In the genomic region with DNA sequence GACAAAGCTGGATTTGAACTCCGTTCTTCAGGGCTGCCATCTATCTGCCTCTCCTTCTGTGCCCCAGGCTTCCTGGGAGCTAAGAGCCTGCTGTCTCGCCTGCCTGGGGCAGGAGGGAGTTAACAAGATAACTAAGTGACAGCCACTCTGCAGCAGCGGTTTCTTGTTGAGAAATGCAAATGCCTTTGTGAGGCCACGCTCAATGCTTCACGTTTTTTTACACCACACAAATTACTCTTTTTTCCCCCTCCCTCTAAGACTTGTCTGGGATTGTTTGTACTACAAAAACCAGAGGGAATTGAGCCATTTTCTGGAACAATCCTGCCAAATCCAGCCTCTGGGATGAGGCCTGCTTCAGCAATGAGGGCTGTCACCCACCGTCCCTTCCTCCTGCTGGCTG, we compare ENCODE assay signal across 1 cellular context.
TF ChIP-seq lines count a peak whose summit lies in the region.

No MANE protein-coding gene starts in this region.

TF ChIP-seq in HCT116, 20 proteins besides CTCF, POLR2A, EP300 and RAD21 (continued from another document):
- TF ChIP-seq, protein P1, sequence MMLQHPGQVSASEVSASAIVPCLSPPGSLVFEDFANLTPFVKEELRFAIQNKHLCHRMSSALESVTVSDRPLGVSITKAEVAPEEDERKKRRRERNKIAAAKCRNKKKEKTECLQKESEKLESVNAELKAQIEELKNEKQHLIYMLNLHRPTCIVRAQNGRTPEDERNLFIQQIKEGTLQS (IDR thresholded peaks at IDR 0.05): no peak
- TF ChIP-seq SRF (IDR thresholded peaks at IDR 0.05; ENCODE audit: low read depth) (no peak), ZFX (IDR thresholded peaks at IDR 0.05) (no peak), EZH2 (IDR thresholded peaks at IDR 0.05) (no peak), POLR2AphosphoS5 (IDR thresholded peaks at IDR 0.05; ENCODE audit: low read depth, low read length) (no peak), ELF1 (IDR thresholded peaks at IDR 0.05; ENCODE audit: borderline replicate concordance, low read depth) (no peak), EGR1 (IDR thresholded peaks at IDR 0.05; ENCODE audit: low read depth) (no peak), SP1 (IDR thresholded peaks at IDR 0.05; ENCODE audit: low read depth) (no peak), TCF7L2 (IDR thresholded peaks at IDR 0.05; ENCODE audit: borderline replicate concordance, extremely low read depth, insufficient read depth, insufficient read length) (no peak), FOSL1 (IDR thresholded peaks at IDR 0.05; ENCODE audit: low read depth) (no peak), EZH2phosphoT487 (IDR thresholded peaks at IDR 0.05; ENCODE audit: borderline replicate concordance) (no peak)
- TF ChIP-seq, protein P2, sequence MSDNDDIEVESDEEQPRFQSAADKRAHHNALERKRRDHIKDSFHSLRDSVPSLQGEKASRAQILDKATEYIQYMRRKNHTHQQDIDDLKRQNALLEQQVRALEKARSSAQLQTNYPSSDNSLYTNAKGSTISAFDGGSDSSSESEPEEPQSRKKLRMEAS (IDR thresholded peaks at IDR 0.05): no peak
- TF ChIP-seq, protein P3, sequence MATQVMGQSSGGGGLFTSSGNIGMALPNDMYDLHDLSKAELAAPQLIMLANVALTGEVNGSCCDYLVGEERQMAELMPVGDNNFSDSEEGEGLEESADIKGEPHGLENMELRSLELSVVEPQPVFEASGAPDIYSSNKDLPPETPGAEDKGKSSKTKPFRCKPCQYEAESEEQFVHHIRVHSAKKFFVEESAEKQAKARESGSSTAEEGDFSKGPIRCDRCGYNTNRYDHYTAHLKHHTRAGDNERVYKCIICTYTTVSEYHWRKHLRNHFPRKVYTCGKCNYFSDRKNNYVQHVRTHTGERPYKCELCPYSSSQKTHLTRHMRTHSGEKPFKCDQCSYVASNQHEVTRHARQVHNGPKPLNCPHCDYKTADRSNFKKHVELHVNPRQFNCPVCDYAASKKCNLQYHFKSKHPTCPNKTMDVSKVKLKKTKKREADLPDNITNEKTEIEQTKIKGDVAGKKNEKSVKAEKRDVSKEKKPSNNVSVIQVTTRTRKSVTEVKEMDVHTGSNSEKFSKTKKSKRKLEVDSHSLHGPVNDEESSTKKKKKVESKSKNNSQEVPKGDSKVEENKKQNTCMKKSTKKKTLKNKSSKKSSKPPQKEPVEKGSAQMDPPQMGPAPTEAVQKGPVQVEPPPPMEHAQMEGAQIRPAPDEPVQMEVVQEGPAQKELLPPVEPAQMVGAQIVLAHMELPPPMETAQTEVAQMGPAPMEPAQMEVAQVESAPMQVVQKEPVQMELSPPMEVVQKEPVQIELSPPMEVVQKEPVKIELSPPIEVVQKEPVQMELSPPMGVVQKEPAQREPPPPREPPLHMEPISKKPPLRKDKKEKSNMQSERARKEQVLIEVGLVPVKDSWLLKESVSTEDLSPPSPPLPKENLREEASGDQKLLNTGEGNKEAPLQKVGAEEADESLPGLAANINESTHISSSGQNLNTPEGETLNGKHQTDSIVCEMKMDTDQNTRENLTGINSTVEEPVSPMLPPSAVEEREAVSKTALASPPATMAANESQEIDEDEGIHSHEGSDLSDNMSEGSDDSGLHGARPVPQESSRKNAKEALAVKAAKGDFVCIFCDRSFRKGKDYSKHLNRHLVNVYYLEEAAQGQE (IDR thresholded peaks at IDR 0.05; ENCODE audit: low read depth): no peak
TF ChIP-seq in HCT116: peak in this region for 0.
